28 cellular contexts compared by ENCODE assay signal in the genomic region with DNA sequence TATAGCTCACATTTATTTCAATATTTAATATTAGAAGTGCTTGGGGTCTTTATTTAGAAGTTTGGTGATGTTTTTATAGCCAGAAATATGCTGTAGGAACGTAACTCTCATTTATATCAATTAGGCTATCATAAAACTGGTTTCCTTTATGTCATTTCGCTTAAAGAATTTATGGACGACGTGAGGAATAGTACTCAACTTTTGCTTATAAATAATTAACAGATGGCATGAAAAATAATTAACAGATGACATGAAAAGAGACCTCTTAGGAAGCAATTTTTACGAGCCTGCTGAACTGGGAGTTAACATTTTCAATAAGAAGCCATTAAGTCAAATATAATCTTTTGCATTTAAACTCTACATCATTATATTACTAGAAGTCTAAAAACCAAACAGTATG.
"Had no signal": no experiment of that assay in that cellular context is flagged by ENCODE, and none has a peak within 500 bp of the region (broad histone marks: within the 10 kb centered on the region; RNA-seq: fewer than 3 reads in every experiment).

No MANE protein-coding gene starts in this region.

- H3K4me3 ChIP-seq: heart right ventricle, hepatocyte, left ventricle myocardium inferior, lung, pancreas, prostate gland, right atrium auricular region, right lobe of liver, smooth muscle cell, tibial nerve, upper lobe of left lung had no signal

- H3K27me3 Mint-ChIP-seq: naive B cell; stimulated activated memory B cell treated with anti-CD40 and anti-IgM and Interleukin-4, amounts not matched to agents 10 μg/mL and 1 μg/mL and 100 μg/mL, for 72 hours; stimulated activated naive CD8-positive, alpha-beta T cell treated with anti-CD3 and anti-CD28 coated beads, Interleukin-15, amount 100 ng/mL, for 72 hours had no signal

- H3K27ac Mint-ChIP-seq: naive B cell; natural killer cell; stimulated activated memory B cell treated with anti-CD40 and anti-IgM and Interleukin-4, amounts not matched to agents 10 μg/mL and 1 μg/mL and 100 μg/mL, for 72 hours; stimulated activated naive CD8-positive, alpha-beta T cell treated with anti-CD3 and anti-CD28 coated beads, Interleukin-15, amount 100 ng/mL, for 72 hours had no signal

- H3K36me3 Mint-ChIP-seq: mesothelial cell of epicardium; naive B cell; natural killer cell; stimulated activated memory B cell treated with anti-CD40 and anti-IgM and Interleukin-4, amounts not matched to agents 10 μg/mL and 1 μg/mL and 100 μg/mL, for 72 hours had no signal

- ATAC-seq: heart right ventricle; left cardiac atrium; natural killer cell; pancreas; right lobe of liver; stimulated activated memory B cell treated with anti-CD40 and anti-IgM and Interleukin-4, amounts not matched to agents 10 μg/mL and 1 μg/mL and 100 μg/mL, for 72 hours; stimulated activated naive CD8-positive, alpha-beta T cell treated with anti-CD3 and anti-CD28 coated beads, Interleukin-15, amount 100 ng/mL, for 72 hours had no signal

- H3K4me1 ChIP-seq: heart right ventricle, left ventricle myocardium inferior, pancreas, prostate gland, right atrium auricular region, right lobe of liver, tibial nerve, upper lobe of left lung had no signal

- H3K9me3 Mint-ChIP-seq: mesothelial cell of epicardium; naive B cell; natural killer cell; neural crest cell; stimulated activated memory B cell treated with anti-CD40 and anti-IgM and Interleukin-4, amounts not matched to agents 10 μg/mL and 1 μg/mL and 100 μg/mL, for 72 hours; stimulated activated naive CD8-positive, alpha-beta T cell treated with anti-CD3 and anti-CD28 coated beads, Interleukin-15, amount 100 ng/mL, for 72 hours had no signal

- H3K9me3 ChIP-seq: heart right ventricle, left ventricle myocardium inferior, pancreas, prostate gland, right atrium auricular region, right lobe of liver, tibial nerve, upper lobe of left lung had no signal

- DNase-seq: heart right ventricle; islet precursor cell; left cardiac atrium; left ventricle myocardium inferior; mesendoderm; naive B cell; natural killer cell; nucleus accumbens; pancreas; posterior cingulate gyrus; right lobe of liver; stimulated activated CD4-positive, alpha-beta T cell treated with anti-CD3 and anti-CD28 coated beads, Interleukin-1b, Interleukin-23, amount 100 ng/mL, for 48 hours; stimulated activated CD4-positive, alpha-beta T cell treated with anti-CD3 and anti-CD28 coated beads, Interleukin-2, amount 100 ng/mL, for 48 hours; stimulated activated CD4-positive, alpha-beta T cell treated with anti-CD3 and anti-CD28 coated beads, Interleukin-4, amount 100 ng/mL, for 4 hours; stimulated activated CD8-positive, alpha-beta memory T cell treated with anti-CD3 and anti-CD28 coated beads, Interleukin-4, amount 100 ng/mL, for 48 hours; stimulated activated naive CD4-positive, alpha-beta T cell treated with Interleukin-2 at 50 U/mL for 16 hours; stimulated activated naive CD8-positive, alpha-beta T cell treated with anti-CD3 and anti-CD28 coated beads, Interleukin-15, amount 100 ng/mL, for 72 hours; substantia nigra; upper lobe of left lung had no signal

- H3K27ac ChIP-seq: heart right ventricle, hepatocyte, left ventricle myocardium inferior, pancreas, prostate gland, right atrium auricular region, right lobe of liver, tibial nerve, upper lobe of left lung had no signal

- H3K4me1 Mint-ChIP-seq: naive B cell; natural killer cell; neural crest cell; stimulated activated memory B cell treated with anti-CD40 and anti-IgM and Interleukin-4, amounts not matched to agents 10 μg/mL and 1 μg/mL and 100 μg/mL, for 72 hours had no signal

- H3K27me3 ChIP-seq: heart right ventricle, hepatocyte, pancreas, right atrium auricular region, right lobe of liver, tibial nerve, upper lobe of left lung had no signal

- H3K36me3 ChIP-seq: left ventricle myocardium inferior, pancreas, prostate gland, right atrium auricular region, right lobe of liver, tibial nerve, upper lobe of left lung had no signal

- H3K4me3 Mint-ChIP-seq: mesothelial cell of epicardium; naive B cell; natural killer cell; neural crest cell; stimulated activated memory B cell treated with anti-CD40 and anti-IgM and Interleukin-4, amounts not matched to agents 10 μg/mL and 1 μg/mL and 100 μg/mL, for 72 hours; stimulated activated naive CD8-positive, alpha-beta T cell treated with anti-CD3 and anti-CD28 coated beads, Interleukin-15, amount 100 ng/mL, for 72 hours had no signal
